Comparison of ENCODE assay signal across 8 cellular contexts in genomic region chr2:62505109-62505508, GRCh38. TPM values are rescaled to one million over a fixed set of nuclear protein-coding genes. Genes with fewer than 3 reads are reported as not detected.
DNase-seq lines count a peak whose midpoint lies in the region; TF ChIP-seq lines count a peak whose summit lies in the region.
"Had no signal": no experiment of that assay in that cellular context is flagged by ENCODE, and none has a peak within 500 bp of the region (broad histone marks: within the 10 kb centered on the region; RNA-seq: fewer than 3 reads in every experiment).

No MANE protein-coding gene starts in this region.

- H3K9me3 ChIP-seq in GM23248 (ENCODE audit: low read depth): no peaks in the 10 kb centered on the region
- no peaks in the 10 kb centered on the region for H3K9me3 ChIP-seq in SJSA1 (replicated peaks)
- H3K9me3 ChIP-seq in esophagus squamous epithelium: no peaks in the 10 kb centered on the region
- H3K9me3 ChIP-seq in skeletal muscle satellite cell (replicated peaks; ENCODE audit: low read length): no peaks in the 10 kb centered on the region

- peak overlapping the region; percentile 80 for H3K27ac ChIP-seq in GM23248
- H3K27ac ChIP-seq in SJSA1: peak overlapping the region; percentile 70; the same call in 1 of the 2 replicates
- peak overlapping the region; percentile 90 to 94 (median 92) for H3K27ac ChIP-seq in esophagus squamous epithelium

- no peak for TF ChIP-seq POLR2A in esophagus squamous epithelium (IDR thresholded peaks at IDR 0.05)

- peaks cover 25% of the 10 kb centered on the region for H3K4me1 ChIP-seq in GM23248 (ENCODE audit: insufficient read depth)
- H3K4me1 ChIP-seq in SJSA1 (replicated peaks): peaks cover 25% of the 10 kb centered on the region
- peaks cover 0 to 31% (median 8%) of the 10 kb centered on the region in 3 donors for H3K4me1 ChIP-seq in esophagus squamous epithelium
- H3K4me1 ChIP-seq in skeletal muscle satellite cell (ENCODE audit: control insufficient read depth, insufficient read depth, low read length): peaks cover 19% of the 10 kb centered on the region

- H3K4me2 ChIP-seq in GM23248 (ENCODE audit: unreplicated experiment) (peak overlapping the region; percentile 87), skeletal muscle satellite cell (ENCODE audit: low read length) (peak overlapping the region; percentile 95)

- H3K9me2 ChIP-seq in GM23248 (ENCODE audit: insufficient read depth): no peaks in the 10 kb centered on the region

- no peaks in the 10 kb centered on the region for H4K20me1 ChIP-seq in GM23248 (ENCODE audit: insufficient read depth)

- no peak for TF ChIP-seq CTCF in esophagus squamous epithelium (IDR thresholded peaks at IDR 0.05)

- H3K27me3 ChIP-seq in GM23248 (replicated peaks; ENCODE audit: insufficient read depth) (no peaks in the 10 kb centered on the region), SJSA1 (replicated peaks) (no peaks in the 10 kb centered on the region), esophagus squamous epithelium (no peaks in the 10 kb centered on the region), skeletal muscle satellite cell (ENCODE audit: control insufficient read depth, insufficient read depth, low read length) (no peaks in the 10 kb centered on the region)
- H3K27me3 ChIP-seq: foreskin keratinocyte had no signal

- H3K36me3 ChIP-seq in GM23248 (ENCODE audit: low read depth): no peaks in the 10 kb centered on the region
- H3K36me3 ChIP-seq in SJSA1: no peaks in the 10 kb centered on the region
- peaks cover 0 to 16% (median 0%) of the 10 kb centered on the region in 3 donors for H3K36me3 ChIP-seq in esophagus squamous epithelium
- H3K36me3 ChIP-seq in skeletal muscle satellite cell (ENCODE audit: insufficient read depth, low read length): no peaks in the 10 kb centered on the region

- H3K9ac ChIP-seq in GM23248: peak overlapping the region; percentile 84
- peak overlapping the region; percentile 80 for H3K9ac ChIP-seq in skeletal muscle satellite cell (ENCODE audit: low read depth, low read length)

- 19 to 24% methylated on average over 4 of the region's 4 CpGs for WGBS in GM23248 (ENCODE audit: low coverage in 1 of 2, low lambda C conversion rate in 2 of 2, missing lambda C conversion rate in 2 of 2), 2 experiments
- WGBS in esophagus squamous epithelium, 2 donors: 44 to 68% methylated on average over 4 of the region's 4 CpGs

- DNase-seq in GM23248 (no peak), SJSA1 (ENCODE audit: low read depth in 1 of 2, low spot score in 2 of 2) (peak in 1 of 2 experiments; percentile 27), esophagus squamous epithelium (lab: John Stamatoyannopoulos, UW) (no peak), NCI-H226 (no peak), cerebellar nuclear complex (lab: John Stamatoyannopoulos, UW) (no peak)
- no peak for DNase-seq in activated CD4-positive, CD25-positive, alpha-beta regulatory T cell treated with anti-CD3 and anti-CD28 coated beads, Interleukin-2, amount 50 U/mL, for 72 hours

- H3K79me2 ChIP-seq in GM23248 (ENCODE audit: insufficient read depth): no peaks in the 10 kb centered on the region

- peak overlapping the region; percentile 95 for H2AFZ ChIP-seq in GM23248

- intact Hi-C loops in esophagus squamous epithelium (cut with DNase I): no loop called here

- peaks cover 5% of the 10 kb centered on the region; the same call in 1 of the 2 replicates for H3F3A ChIP-seq in GM23248 (ENCODE audit: insufficient read depth)

- H3K4me3 ChIP-seq in GM23248: peak overlapping the region; percentile 80
- no peak overlapping the region for H3K4me3 ChIP-seq in SJSA1
- peak overlapping the region; percentile 48 to 92 (median 69) for H3K4me3 ChIP-seq in esophagus squamous epithelium
- H3K4me3 ChIP-seq in skeletal muscle satellite cell (ENCODE audit: low read length): peak overlapping the region; percentile 78

- in situ Hi-C loops in GM23248 (cut with MboI): no loop called here

RNA-seq across cellular contexts. Expression of gene TMEM17, which starts 0.9 kb away (rescaled TPM):
- total RNA-seq in GM23248 (2014; rRNA removed; shearing (Covaris generic)): 3.7 and 8.3 TPM in 2 replicates
- 5.7 and 6.0 TPM in 2 replicates for polyA plus RNA-seq in GM23248 (2016; fragmentation: Nextera tagmentation; extraction: Ambion mirVana)
- total RNA-seq in SJSA1 (2014; rRNA removed; shearing (Covaris generic)): 3.9 and 4.7 TPM in 2 replicates
- 1 to 10 TPM; 1.7 to 3.4 (median 2.7) TPM for total RNA-seq in esophagus squamous epithelium
- 1.3 and 1.7 TPM in 2 replicates for total RNA-seq in skeletal muscle satellite cell (2012; rRNA removed)
